ENCODE assay signal across 1 cellular context in genomic region chr5:153623906-153624765, GRCh38.
TF ChIP-seq lines count a peak whose summit lies in the region.

No MANE protein-coding gene starts in this region.

TF ChIP-seq in SK-N-SH, 30 proteins besides CTCF, POLR2A, EP300 and RAD21 (continued from another document):
- TF ChIP-seq REST (IDR thresholded peaks at IDR 0.05; ENCODE audit: low read depth, low read length), result no peak
- TF ChIP-seq TEAD4 (IDR thresholded peaks at IDR 0.05; ENCODE audit: borderline replicate concordance, insufficient read depth), result no peak
- TF ChIP-seq ZBTB33 (IDR thresholded peaks at IDR 0.05; ENCODE audit: borderline replicate concordance, low read depth), result no peak
- no peak for TF ChIP-seq RFX5 (IDR thresholded peaks at IDR 0.05; ENCODE audit: low read length)
- TF ChIP-seq FOXM1 (IDR thresholded peaks at IDR 0.05; ENCODE audit: low read depth), result no peak
- no peak for TF ChIP-seq FOXJ3 (CRISPR knock-in tag; IDR thresholded peaks at IDR 0.05)
- TF ChIP-seq SMC3 (IDR thresholded peaks at IDR 0.05; ENCODE audit: low read depth, low read length), result no peak
- TF ChIP-seq NRF1 (IDR thresholded peaks at IDR 0.05; ENCODE audit: low read depth, low read length), result no peak
- TF ChIP-seq MEF2A (IDR thresholded peaks at IDR 0.05; ENCODE audit: borderline replicate concordance, low read depth), result no peak
- no peak for TF ChIP-seq MXI1 (IDR thresholded peaks at IDR 0.05; ENCODE audit: low read depth, low read length)
